9 cellular contexts compared by ENCODE assay signal in the genomic region with DNA sequence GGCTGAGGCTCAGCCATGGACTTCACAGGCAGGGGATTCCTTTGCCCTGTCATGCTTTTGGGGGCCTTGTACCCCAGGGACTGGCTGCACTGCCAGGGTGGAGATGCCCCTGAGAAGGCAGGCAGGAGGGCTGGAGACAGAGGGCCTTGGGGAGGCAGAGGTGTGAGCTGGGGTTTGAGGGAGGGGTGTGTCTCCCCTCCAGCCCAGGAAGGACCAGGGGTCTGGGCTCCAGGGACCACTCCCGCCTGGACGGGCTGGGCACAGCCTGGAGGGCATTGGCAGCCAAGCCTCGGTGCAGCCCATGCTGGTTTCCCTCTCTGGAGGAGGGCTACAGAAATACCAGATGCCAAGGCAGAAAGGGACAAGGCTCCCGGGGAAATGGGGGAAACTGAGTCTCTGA. TPM values are rescaled to one million over a fixed set of nuclear protein-coding genes. Genes with fewer than 3 reads are reported as not detected.
"Had no signal": no experiment of that assay in that cellular context is flagged by ENCODE, and none has a peak within 500 bp of the region (broad histone marks: within the 10 kb centered on the region; RNA-seq: fewer than 3 reads in every experiment).

No MANE protein-coding gene starts in this region.

- H3K4me3 ChIP-seq: GM23248 had no signal

- H2AFZ ChIP-seq: GM23248 had no signal

- FAIRE-seq: HTR-8/SVneo had no signal

- H3K9ac ChIP-seq: GM23248, KMS-11 had no signal

- H3K4me2 ChIP-seq: KMS-11 had no signal

- DNase-seq: GM23248, GOT3, H7, HCEC 1CT, Karpas-422, KBM-7 had no signal

- H3K27ac ChIP-seq: GM23248, KMS-11 had no signal

RNA-seq across cellular contexts. Expression of a gene that starts 30.0 kb away (rescaled TPM):
- polyA plus RNA-seq: IgD-negative memory B cell had no signal
